ENCODE assay signal across 6 cellular contexts in the genomic region with DNA sequence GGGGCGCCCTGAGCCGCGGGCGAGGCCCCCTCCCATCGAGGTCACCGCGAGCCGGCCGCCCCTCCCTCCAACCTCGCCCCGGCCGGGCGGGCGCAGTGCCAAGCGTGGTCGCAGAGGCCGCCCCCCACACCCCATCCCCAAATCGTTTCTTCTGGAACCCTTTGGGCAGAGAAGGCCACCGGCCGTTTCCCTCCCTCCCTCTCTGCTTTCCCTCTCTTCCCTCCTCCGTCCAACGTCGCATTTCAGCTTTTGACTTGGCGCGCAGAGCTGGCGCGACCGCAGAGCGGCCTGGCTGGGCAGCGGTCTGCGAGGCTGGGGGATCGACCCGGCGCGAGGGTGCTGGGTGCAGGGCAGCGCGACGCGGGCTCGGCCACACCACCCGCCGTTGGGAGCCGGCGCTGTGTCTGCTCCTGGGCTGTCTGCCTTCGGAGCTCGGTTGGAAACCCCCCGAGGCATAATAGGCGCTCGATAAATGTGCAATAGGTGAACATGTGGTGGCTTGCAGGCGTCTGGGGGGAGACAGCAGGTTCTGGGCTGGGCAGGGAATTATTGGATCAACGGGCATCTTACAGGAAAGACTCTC. TPM values are rescaled to one million over a fixed set of nuclear protein-coding genes. Genes with fewer than 3 reads are reported as not detected.
A peak's percentile ranks its signal among the peaks of the same experiment; 100 is the strongest.
DNase-seq lines count a peak whose midpoint lies in the region; TF ChIP-seq lines count a peak whose summit lies in the region.

No MANE protein-coding gene starts in this region.

- H3K27ac ChIP-seq in fibroblast of lung (ENCODE audit: insufficient read depth, low read length) (peak overlapping the region; percentile 23), substantia nigra (ENCODE audit: low read depth, low read length, poor library complexity, severe bottlenecking) (peak overlapping the region; percentile 38)

- H2AFZ ChIP-seq in fibroblast of lung (ENCODE audit: low read length): no peak overlapping the region

- H4K20me1 ChIP-seq in fibroblast of lung (ENCODE audit: control insufficient read depth, extremely low read depth, insufficient read depth, low read length): no peaks in the 10 kb centered on the region

- H3K9ac ChIP-seq in fibroblast of lung (ENCODE audit: insufficient read depth, low read length): peak overlapping the region; percentile 73

- no peak for TF ChIP-seq CTCF in fibroblast of lung (conservative IDR thresholded peaks at IDR 0.05 in 1 of 2, IDR thresholded peaks at IDR 0.05 in 1 of 2; ENCODE audit: low read depth in 1 of 2, low read length in 2 of 2)

- peaks cover 13% of the 10 kb centered on the region for H3K4me1 ChIP-seq in fibroblast of lung (ENCODE audit: control insufficient read depth, extremely low read depth, insufficient read depth, low read length)

- H3K4me2 ChIP-seq in fibroblast of lung (ENCODE audit: extremely low read depth, insufficient read depth, low read length): peak overlapping the region; percentile 94

- no peaks in the 10 kb centered on the region for H3K27me3 ChIP-seq in fibroblast of lung (ENCODE audit: control insufficient read depth, insufficient read depth, low read length)

- H3K36me3 ChIP-seq in fibroblast of lung (ENCODE audit: control insufficient read depth, insufficient read depth, low read length): no peaks in the 10 kb centered on the region

- peak overlapping the region; percentile 10 to 55 (median 32) for H3K4me3 ChIP-seq in fibroblast of lung (replicated peaks in 1 of 4; ENCODE audit: control extremely low read depth in 1 of 4, insufficient read depth in 1 of 4, low read depth in 3 of 4, low read length in 4 of 4)

- H3K9me3 ChIP-seq in fibroblast of lung (ENCODE audit: control insufficient read depth, insufficient read depth, low read depth, low read length): no peaks in the 10 kb centered on the region

- H3K79me2 ChIP-seq in fibroblast of lung (ENCODE audit: control insufficient read depth, insufficient read depth, low read length): no peaks in the 10 kb centered on the region

- DNase-seq in ELR (ENCODE audit: low read depth) (peak; percentile 40), NCI-H345 treated with DMSO at 0.1 percent for 48 hours (lab: John Stamatoyannopoulos, UW; ENCODE audit: unreplicated experiment) (peak; percentile 83), fibroblast of lung (ENCODE audit: low read depth in 2 of 2) (no peak), substantia nigra (lab: John Stamatoyannopoulos, UW) (peak in 8 of 49 donors; percentile 19 to 52 (median 29)), occipital lobe (lab: John Stamatoyannopoulos, UW) (no peak), LoVo (ENCODE audit: low spot score) (no peak)

RNA-seq across cellular contexts. Expression of a gene that starts 2.9 kb away (rescaled TPM):
- total RNA-seq in fibroblast of lung (1.3 and 2.1 TPM in 2 replicates), occipital lobe (5.8 TPM)
- 0.08 TPM in 2 replicates for polyA plus RNA-seq in fibroblast of lung
- polyA plus RNA-seq in fibroblast of lung (2012): 0.10 and 0.33 TPM in 2 replicates
- polyA minus RNA-seq in fibroblast of lung (ENCODE audit: low replicate concordance): 0.22 and 0.35 TPM in 2 replicates

RNA-seq across cellular contexts. Expression of a gene that starts 6.7 kb away (rescaled TPM):
- total RNA-seq in fibroblast of lung: 8.5 and 10.9 TPM in 2 replicates
- polyA plus RNA-seq in fibroblast of lung: 6.3 and 6.7 TPM in 2 replicates
- polyA plus RNA-seq in fibroblast of lung (2012): 7.5 and 8.3 TPM in 2 replicates
- polyA minus RNA-seq in fibroblast of lung (ENCODE audit: low replicate concordance): 14.7 and 21.0 TPM in 2 replicates
- 22.3 TPM for total RNA-seq in occipital lobe

RNA-seq across cellular contexts. Expression of a gene that starts 8.3 kb away (rescaled TPM):
- total RNA-seq in fibroblast of lung (1.0 and 1.7 TPM in 2 replicates), occipital lobe (8.4 TPM)
- polyA plus RNA-seq in fibroblast of lung: 1.2 and 2.7 TPM in 2 replicates
- 1.8 and 7.0 TPM in 2 replicates for polyA plus RNA-seq in fibroblast of lung (2012)
- polyA minus RNA-seq in fibroblast of lung (ENCODE audit: low replicate concordance): 0.59 and 4.3 TPM in 2 replicates

RNA-seq across cellular contexts. Expression of a gene that starts 39.0 kb away (rescaled TPM):
- total RNA-seq in fibroblast of lung: 3.6 and 7.3 TPM in 2 replicates
- 3.8 and 11.8 TPM in 2 replicates for polyA plus RNA-seq in fibroblast of lung
- 4.6 and 13.0 TPM in 2 replicates for polyA plus RNA-seq in fibroblast of lung (2012)
- 23.7 and 68.8 TPM in 2 replicates for polyA minus RNA-seq in fibroblast of lung (ENCODE audit: low replicate concordance)
- total RNA-seq in occipital lobe: 10.8 TPM

RNA-seq across cellular contexts. Expression of a gene that starts 45.5 kb away (rescaled TPM):
- total RNA-seq in fibroblast of lung (5.1 and 11.2 TPM in 2 replicates), occipital lobe (11.7 TPM)
- 43.0 and 53.9 TPM in 2 replicates for polyA plus RNA-seq in fibroblast of lung
- 209 and 298 TPM in 2 replicates for polyA plus RNA-seq in fibroblast of lung (2012)
- polyA minus RNA-seq in fibroblast of lung (ENCODE audit: low replicate concordance): 97.9 and 117 TPM in 2 replicates

Comparison
In these comparisons a context has a peak if more than half of its experiments do, and no peak if none do; other contexts are left out.
1. DNase-seq: peak in ELR (single experiment) and NCI-H345 treated with DMSO at 0.1 percent for 48 hours (single experiment); none in fibroblast of lung (0 of 2), occipital lobe (single experiment) and LoVo (single experiment).